In genomic region chr6:7238900-7239589, GRCh38 we compare ENCODE assay signal across 8 cellular contexts.
DNase-seq lines count a peak whose midpoint lies in the region; ATAC-seq and TF ChIP-seq lines count a peak whose summit lies in the region.

No MANE protein-coding gene starts in this region.

- no peaks in the 10 kb centered on the region for H3K27me3 Mint-ChIP-seq in CD4-positive, alpha-beta memory T cell

- no peak overlapping the region for H2AFZ ChIP-seq in parathyroid adenoma

- H3K9me3 Mint-ChIP-seq in CD4-positive, alpha-beta memory T cell = no peaks in the 10 kb centered on the region

- no peak overlapping the region for H3K27ac ChIP-seq in CD4-positive, alpha-beta memory T cell (ENCODE audit: low read depth, low read length)
- H3K27ac ChIP-seq in RWPE1 (peak overlapping the region; percentile 54), parathyroid adenoma (no peak overlapping the region)

- H3K4me3 ChIP-seq in CD4-positive, alpha-beta memory T cell (ENCODE audit: low read length in 2 of 2) = no peak overlapping the region
- H3K4me3 ChIP-seq in MG63 (no peak overlapping the region), parathyroid adenoma (ENCODE audit: low read depth, low read length) (no peak overlapping the region)

- H3K9ac ChIP-seq in parathyroid adenoma = no peak overlapping the region

- H3K4me3 Mint-ChIP-seq in CD4-positive, alpha-beta memory T cell = no peak overlapping the region

- H3K4me1 ChIP-seq in CD4-positive, alpha-beta memory T cell (ENCODE audit: insufficient read depth, low read length) = peaks cover 6% of the 10 kb centered on the region
- H3K4me1 ChIP-seq in parathyroid adenoma = peaks cover 9% of the 10 kb centered on the region

- no peaks in the 10 kb centered on the region for H3K79me2 ChIP-seq in parathyroid adenoma

- H3K36me3 Mint-ChIP-seq in CD4-positive, alpha-beta memory T cell = peaks cover 23 to 60% of the 10 kb centered on the region in 2 donors

- no peaks in the 10 kb centered on the region for H3K9me3 ChIP-seq in CD4-positive, alpha-beta memory T cell (ENCODE audit: control insufficient read depth in 1 of 2, low read length in 2 of 2)
- H3K9me3 ChIP-seq in MG63 = no peaks in the 10 kb centered on the region
- no peaks in the 10 kb centered on the region for H3K9me3 ChIP-seq in parathyroid adenoma (ENCODE audit: control insufficient read depth, low read length)

- peak; percentile 49 for ATAC-seq in GM21390 (IDR thresholded peaks at IDR 0.05; ENCODE audit: unreplicated experiment)

- POLR2A ChIA-PET in CD4-positive, alpha-beta memory T cell (lab: Charles Lee; ENCODE audit: partially characterized antibody) = no interaction called here
- POLR2A ChIA-PET in RWPE1 (lab: Yijun Ruan, JAX; ENCODE audit: low non-redundant PET) = no interaction called here

- H3K4me2 ChIP-seq in parathyroid adenoma (ENCODE audit: low read length) = no peak overlapping the region

- intact Hi-C loops in CD4-positive, alpha-beta memory T cell (cut with micrococcal nuclease) = no loop called here

- H3K27me3 ChIP-seq in CD4-positive, alpha-beta memory T cell (ENCODE audit: insufficient read depth, low read length) = no peaks in the 10 kb centered on the region
- H3K27me3 ChIP-seq in MG63 (no peaks in the 10 kb centered on the region), parathyroid adenoma (ENCODE audit: control insufficient read depth, insufficient read depth, low read length) (no peaks in the 10 kb centered on the region)

- peaks cover 8 to 21% (median 9%) of the 10 kb centered on the region in 4 donors for H3K4me1 Mint-ChIP-seq in CD4-positive, alpha-beta memory T cell

- H3K36me3 ChIP-seq in CD4-positive, alpha-beta memory T cell (ENCODE audit: insufficient read depth, low read length) = peaks cover 24% of the 10 kb centered on the region
- H3K36me3 ChIP-seq in MG63 = no peaks in the 10 kb centered on the region; the same call in none of the 2 replicates
- no peaks in the 10 kb centered on the region for H3K36me3 ChIP-seq in parathyroid adenoma (ENCODE audit: control insufficient read depth, insufficient read depth, low read length)

- CTCF ChIA-PET in CD4-positive, alpha-beta memory T cell (lab: Charles Lee; ENCODE audit: partially characterized antibody) = interaction anchor here (0.7 to 2.0 kb wide), 13 partner anchors 8 to 565 kb away, joined by 3 to 8 read pairs (median 4); no protein-coding TSS in a partner anchor
- CTCF ChIA-PET in RWPE1 (lab: Yijun Ruan, JAX) = interaction anchor here (0.6 to 1.3 kb wide), 8 partner anchors 22 to 1272 kb away, joined by 3 to 4 read pairs (median 3); no protein-coding TSS in a partner anchor

- peak; percentile 43 to 61 (median 50) for DNase-seq in CD4-positive, alpha-beta memory T cell
- DNase-seq in MG63 (peak; percentile 80), RWPE1 (ENCODE audit: low spot score) (peak; percentile 48), foreskin melanocyte (peak; percentile 22), ureter (ENCODE audit: low spot score) (peak; percentile 81)
- peak; percentile 27 to 43 for DNase-seq in activated T-helper 1 cell treated with anti-CD3 and anti-CD28 coated beads, Interleukin-2, amount 50 U/mL, for 16 hours (ENCODE audit: low read depth in 1 of 2, low spot score in 1 of 2)

- H3K27ac Mint-ChIP-seq in CD4-positive, alpha-beta memory T cell = peak overlapping the region in 4 of 7 donors; percentile 29 to 77 (median 48)

- TF ChIP-seq CTCF in RWPE1 (conservative IDR thresholded peaks at IDR 0.05; ENCODE audit: low read depth) = peak; percentile 50
- peak; percentile 71 for TF ChIP-seq CTCF in parathyroid adenoma (IDR thresholded peaks at IDR 0.05)

Comparison
In these comparisons a context has a peak if more than half of its experiments do, and no peak if none do; other contexts are left out.
1. DNase-seq: peak in every context shown above with its lines; median percentile 81 in ureter; 80 in MG63; 50 in CD4-positive, alpha-beta memory T cell; 48 in RWPE1; 35 in activated T-helper 1 cell treated with anti-CD3 and anti-CD28 coated beads, Interleukin-2, amount 50 U/mL, for 16 hours; 22 in foreskin melanocyte.